ENCODE assay signal across 1 cellular context in the genomic region with DNA sequence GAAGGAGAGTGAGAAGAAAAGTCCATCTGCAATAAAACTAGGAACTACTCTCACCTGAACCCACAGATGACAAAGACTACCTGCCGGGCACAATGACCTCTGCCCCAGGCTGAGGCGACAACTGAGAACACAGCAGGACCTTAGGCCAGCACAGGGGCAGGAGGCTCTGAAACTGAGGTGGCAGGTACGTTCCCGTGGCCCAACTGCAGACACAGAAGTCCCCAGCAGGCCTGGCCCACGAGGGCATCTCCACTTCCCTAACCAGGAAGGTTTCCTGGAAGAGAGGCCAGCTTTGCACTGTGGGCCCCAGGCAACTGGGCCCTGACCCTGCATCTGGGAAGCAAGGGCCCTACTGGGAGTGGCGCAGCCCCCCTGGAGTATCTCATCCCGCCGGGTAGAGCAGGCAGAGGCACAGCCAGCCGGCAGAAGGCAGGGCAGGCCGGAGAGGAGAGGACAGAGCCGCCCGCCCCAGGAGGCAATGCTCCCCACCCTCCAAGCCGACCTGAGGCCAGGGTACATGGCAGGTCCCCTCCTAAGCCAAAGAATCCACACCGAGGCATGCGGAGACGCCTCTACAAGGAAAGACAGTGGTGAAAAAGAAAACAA.
TF ChIP-seq lines count a peak whose summit lies in the region.

No MANE protein-coding gene starts in this region.

TF ChIP-seq in H1, 55 proteins besides CTCF, POLR2A, EP300 and RAD21:
- TF ChIP-seq TAF1 (IDR thresholded peaks at IDR 0.05; ENCODE audit: low read depth, low read length) (no peak), KDM1A (IDR thresholded peaks at IDR 0.05; ENCODE audit: borderline replicate concordance, low read length) (no peak), MAX (IDR thresholded peaks at IDR 0.05) (no peak), YY1 (IDR thresholded peaks at IDR 0.05; ENCODE audit: low read depth, low read length) (no peak), SRF (IDR thresholded peaks at IDR 0.05; ENCODE audit: low read depth, low read length) (no peak), ATF2 (IDR thresholded peaks at IDR 0.05; ENCODE audit: low read length) (no peak), E2F6 (IDR thresholded peaks at IDR 0.05) (no peak), TAF7 (optimal IDR thresholded peaks at IDR 0.05; ENCODE audit: borderline replicate concordance, low read depth, low read length) (no peak), ASH2L (IDR thresholded peaks at IDR 0.05; ENCODE audit: low read length) (no peak), SP4 (IDR thresholded peaks at IDR 0.05; ENCODE audit: low read length) (no peak), CHD1 (IDR thresholded peaks at IDR 0.05; ENCODE audit: low read depth, low read length) (no peak)
